ENCODE assay signal across 10 cellular contexts in genomic region chr21:34670962-34671348, GRCh38. TPM values are rescaled to one million over a fixed set of nuclear protein-coding genes. Genes with fewer than 3 reads are reported as not detected.
A peak's percentile ranks its signal among the peaks of the same experiment; 100 is the strongest.
DNase-seq lines count a peak whose midpoint lies in the region; ATAC-seq and TF ChIP-seq lines count a peak whose summit lies in the region.
"Had no signal": no experiment of that assay in that cellular context is flagged by ENCODE, and none has a peak within 500 bp of the region (broad histone marks: within the 10 kb centered on the region; RNA-seq: fewer than 3 reads in every experiment).

No MANE protein-coding gene starts in this region.

- H3K9me3 ChIP-seq in right cardiac atrium (ENCODE audit: control insufficient read depth, low read length) (no peaks in the 10 kb centered on the region), ascending aorta (no peaks in the 10 kb centered on the region)

- H3K36me3 ChIP-seq in ascending aorta: no peaks in the 10 kb centered on the region
- no peaks in the 10 kb centered on the region for H3K36me3 ChIP-seq in urinary bladder (ENCODE audit: insufficient read depth)

- WGBS in right cardiac atrium: 12% methylated on average over 8 of the region's 8 CpGs
- WGBS in urinary bladder: 12% methylated on average over 8 of the region's 8 CpGs

- no peaks in the 10 kb centered on the region for H3K27me3 ChIP-seq in right cardiac atrium (ENCODE audit: control insufficient read depth, insufficient read depth)
- peaks cover 15% of the 10 kb centered on the region for H3K27me3 ChIP-seq in ascending aorta

- H3K27me3 Mint-ChIP-seq in mesothelial cell of epicardium (ENCODE audit: low read depth): peaks cover 79% of the 10 kb centered on the region

- H3K27ac Mint-ChIP-seq in mesothelial cell of epicardium: no peak overlapping the region

- intact Hi-C loops in right cardiac atrium (cut with DNase I): no loop called here
- intact Hi-C loops in Right ventricle myocardium superior (cut with DNase I): no loop called here
- intact Hi-C loops in ascending aorta (cut with DNase I): no loop called here

- DNase-seq in right cardiac atrium (no peak), Right ventricle myocardium superior (no peak), ascending aorta (ENCODE audit: low spot score in 2 of 2) (no peak), mesothelial cell of epicardium (ENCODE audit: low spot score in 2 of 2, unreplicated experiment in 2 of 2) (no peak), NCI-H1694 treated with DMSO at 0.1 percent for 48 hours (lab: John Stamatoyannopoulos, UW) (no peak), NCI-H345 treated with DMSO at 0.1 percent for 48 hours (lab: John Stamatoyannopoulos, UW; ENCODE audit: unreplicated experiment) (no peak), amniotic stem cell (lab: John Stamatoyannopoulos, UW) (no peak)
- DNase-seq: activated CD4-positive, alpha-beta T cell treated with anti-CD3 and anti-CD28 coated beads, Interleukin-2, amount 50 U/mL, for 1 hour; NCI-H510A treated with DMSO at 0.1 percent for 48 hours had no signal

- H3K4me1 Mint-ChIP-seq in mesothelial cell of epicardium: peaks cover 16% of the 10 kb centered on the region

- no peaks in the 10 kb centered on the region for H3K4me1 ChIP-seq in right cardiac atrium (ENCODE audit: control insufficient read depth, insufficient read depth, low read length)
- H3K4me1 ChIP-seq in ascending aorta: peaks cover 2 to 17% of the 10 kb centered on the region in 2 donors
- H3K4me1 ChIP-seq in urinary bladder (ENCODE audit: insufficient read depth): peaks cover 4% of the 10 kb centered on the region

- TF ChIP-seq CTCF in ascending aorta (IDR thresholded peaks at IDR 0.05): no peak
- TF ChIP-seq CTCF in mesothelial cell of epicardium (IDR thresholded peaks at IDR 0.05; ENCODE audit: unreplicated experiment): peak; percentile 22

- H3K4me3 ChIP-seq in right cardiac atrium (ENCODE audit: low read length) (peak overlapping the region; percentile 42), ascending aorta (peak overlapping the region; percentile 44 to 63), urinary bladder (ENCODE audit: low read depth, low read length) (peak overlapping the region; percentile 34)

- peak overlapping the region; percentile 46 for H3K4me3 Mint-ChIP-seq in mesothelial cell of epicardium

- ATAC-seq in right cardiac atrium (no peak), Right ventricle myocardium superior (ENCODE audit: poor library complexity) (no peak)

- no peak overlapping the region for H3K27ac ChIP-seq in right cardiac atrium (ENCODE audit: low read length)
- H3K27ac ChIP-seq in ascending aorta: no peak overlapping the region
- H3K27ac ChIP-seq in urinary bladder (ENCODE audit: low read depth): no peak overlapping the region

- H3K36me3 Mint-ChIP-seq in mesothelial cell of epicardium: no peaks in the 10 kb centered on the region

- no peaks in the 10 kb centered on the region for H3K9me3 Mint-ChIP-seq in mesothelial cell of epicardium

RNA-seq across cellular contexts. Expression of gene CLIC6, which starts 2.2 kb away (rescaled TPM):
- 10 to 100 TPM in 3 of 4 donors, 1 to 10 TPM in 1; 7.1 to 13.7 (median 12.8) TPM for total RNA-seq in right cardiac atrium
- 6.1 TPM for polyA plus RNA-seq in right cardiac atrium
- 7.7 TPM for total RNA-seq in Right ventricle myocardium superior
- total RNA-seq in ascending aorta: 6.2 TPM
- 1.4 to 1.7 TPM (median 1.5 TPM) in 3 replicates for total RNA-seq in mesothelial cell of epicardium
- 17.2 TPM for total RNA-seq in urinary bladder
- polyA plus RNA-seq in urinary bladder: 4.6 TPM

RNA-seq across cellular contexts. Expression of gene RCAN1, which starts 56.0 kb away (rescaled TPM):
- total RNA-seq in right cardiac atrium (10 to 100 TPM; 26.7 to 39.7 (median 30.7) TPM), Right ventricle myocardium superior (36.0 TPM), ascending aorta (12.5 TPM), mesothelial cell of epicardium (13.9 to 15.7 TPM (median 14.8 TPM) in 3 replicates), urinary bladder (27.4 TPM)
- polyA plus RNA-seq in right cardiac atrium (32.4 TPM), urinary bladder (26.6 TPM)
